Comparison of ENCODE assay signal across 1 cellular context in the genomic region with DNA sequence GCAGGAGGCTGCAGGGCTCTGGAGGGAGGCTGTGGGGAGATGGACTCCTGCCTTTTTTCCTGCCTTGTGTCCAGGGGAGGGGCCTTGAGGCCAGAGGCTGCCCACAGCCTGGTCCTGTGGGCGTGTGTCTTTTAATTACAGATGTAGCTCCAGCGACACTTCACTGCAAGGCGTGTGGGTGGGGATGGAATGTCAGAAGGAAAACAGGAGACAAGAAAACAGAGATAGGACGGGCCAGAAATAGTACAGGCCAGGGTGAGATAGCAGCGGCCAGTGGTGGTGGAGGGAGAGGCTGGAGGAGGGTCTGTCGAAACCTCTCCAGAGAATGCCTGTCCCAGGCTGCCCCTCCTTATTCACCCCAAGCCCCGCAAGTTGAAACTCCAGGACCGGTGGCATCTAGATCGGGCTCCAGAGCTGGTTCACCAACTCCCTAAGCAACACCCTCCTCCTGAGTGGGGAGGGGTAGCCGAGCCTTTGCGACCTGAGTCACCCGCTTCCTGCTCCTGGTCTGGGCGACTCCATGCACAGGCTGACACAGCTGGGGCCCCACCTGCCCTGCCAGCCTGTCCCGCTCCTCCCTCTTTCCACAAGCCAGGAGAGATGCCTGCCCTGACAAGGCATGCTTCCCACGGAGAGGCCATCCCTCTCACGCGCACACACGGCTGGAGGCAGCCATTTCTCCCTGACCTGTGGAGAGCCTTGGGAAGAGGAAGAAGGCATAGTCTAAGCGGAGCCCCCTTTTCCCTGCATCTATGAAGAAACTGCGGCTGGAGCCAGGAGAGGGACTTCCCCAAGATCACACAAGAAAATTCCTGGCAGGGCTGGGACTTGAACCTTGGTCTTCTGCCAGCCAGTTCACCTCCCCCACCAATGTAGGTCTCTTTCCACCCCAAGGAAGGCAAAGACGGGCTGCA.
TF ChIP-seq lines count a peak whose summit lies in the region.

No MANE protein-coding gene starts in this region.

TF ChIP-seq in K562, 482 proteins besides CTCF, POLR2A, EP300 and RAD21 (continued from another document and continues in another):
- TF ChIP-seq, protein P1, sequence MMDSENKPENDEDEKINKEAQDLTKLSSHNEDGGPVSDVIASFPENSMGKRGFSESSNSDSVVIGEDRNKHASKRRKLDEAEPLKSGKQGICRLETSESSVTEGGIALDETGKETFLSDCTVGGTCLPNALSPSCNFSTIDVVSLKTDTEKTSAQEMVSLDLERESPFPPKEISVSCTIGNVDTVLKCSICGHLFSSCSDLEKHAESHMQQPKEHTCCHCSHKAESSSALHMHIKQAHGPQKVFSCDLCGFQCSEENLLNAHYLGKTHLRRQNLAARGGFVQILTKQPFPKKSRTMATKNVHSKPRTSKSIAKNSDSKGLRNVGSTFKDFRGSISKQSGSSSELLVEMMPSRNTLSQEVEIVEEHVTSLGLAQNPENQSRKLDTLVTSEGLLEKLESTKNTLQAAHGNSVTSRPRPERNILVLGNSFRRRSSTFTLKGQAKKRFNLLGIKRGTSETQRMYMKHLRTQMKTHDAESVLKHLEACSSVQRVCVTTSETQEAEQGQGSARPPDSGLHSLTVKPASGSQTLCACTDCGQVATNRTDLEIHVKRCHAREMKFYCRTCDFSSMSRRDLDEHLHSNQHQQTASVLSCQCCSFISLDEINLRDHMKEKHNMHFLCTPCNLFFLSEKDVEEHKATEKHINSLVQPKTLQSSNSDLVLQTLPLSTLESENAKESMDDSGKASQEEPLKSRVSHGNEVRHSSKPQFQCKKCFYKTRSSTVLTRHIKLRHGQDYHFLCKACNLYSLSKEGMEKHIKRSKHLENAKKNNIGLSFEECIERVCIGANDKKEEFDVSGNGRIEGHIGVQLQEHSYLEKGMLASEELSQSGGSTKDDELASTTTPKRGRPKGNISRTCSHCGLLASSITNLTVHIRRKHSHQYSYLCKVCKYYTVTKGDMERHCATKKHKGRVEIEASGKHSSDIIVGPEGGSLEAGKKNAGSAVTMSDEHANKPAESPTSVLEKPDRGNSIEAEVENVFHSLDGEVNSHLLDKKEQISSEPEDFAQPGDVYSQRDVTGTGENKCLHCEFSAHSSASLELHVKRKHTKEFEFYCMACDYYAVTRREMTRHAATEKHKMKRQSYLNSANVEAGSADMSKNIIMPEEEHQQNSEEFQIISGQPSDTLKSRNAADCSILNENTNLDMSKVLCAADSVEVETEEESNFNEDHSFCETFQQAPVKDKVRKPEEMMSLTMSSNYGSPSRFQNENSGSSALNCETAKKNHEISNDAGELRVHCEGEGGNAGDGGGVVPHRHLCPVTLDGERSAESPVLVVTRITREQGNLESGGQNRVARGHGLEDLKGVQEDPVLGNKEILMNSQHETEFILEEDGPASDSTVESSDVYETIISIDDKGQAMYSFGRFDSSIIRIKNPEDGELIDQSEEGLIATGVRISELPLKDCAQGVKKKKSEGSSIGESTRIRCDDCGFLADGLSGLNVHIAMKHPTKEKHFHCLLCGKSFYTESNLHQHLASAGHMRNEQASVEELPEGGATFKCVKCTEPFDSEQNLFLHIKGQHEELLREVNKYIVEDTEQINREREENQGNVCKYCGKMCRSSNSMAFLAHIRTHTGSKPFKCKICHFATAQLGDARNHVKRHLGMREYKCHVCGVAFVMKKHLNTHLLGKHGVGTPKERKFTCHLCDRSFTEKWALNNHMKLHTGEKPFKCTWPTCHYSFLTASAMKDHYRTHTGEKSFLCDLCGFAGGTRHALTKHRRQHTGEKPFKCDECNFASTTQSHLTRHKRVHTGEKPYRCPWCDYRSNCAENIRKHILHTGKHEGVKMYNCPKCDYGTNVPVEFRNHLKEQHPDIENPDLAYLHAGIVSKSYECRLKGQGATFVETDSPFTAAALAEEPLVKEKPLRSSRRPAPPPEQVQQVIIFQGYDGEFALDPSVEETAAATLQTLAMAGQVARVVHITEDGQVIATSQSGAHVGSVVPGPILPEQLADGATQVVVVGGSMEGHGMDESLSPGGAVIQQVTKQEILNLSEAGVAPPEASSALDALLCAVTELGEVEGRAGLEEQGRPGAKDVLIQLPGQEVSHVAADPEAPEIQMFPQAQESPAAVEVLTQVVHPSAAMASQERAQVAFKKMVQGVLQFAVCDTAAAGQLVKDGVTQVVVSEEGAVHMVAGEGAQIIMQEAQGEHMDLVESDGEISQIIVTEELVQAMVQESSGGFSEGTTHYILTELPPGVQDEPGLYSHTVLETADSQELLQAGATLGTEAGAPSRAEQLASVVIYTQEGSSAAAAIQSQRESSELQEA (IDR thresholded peaks at IDR 0.05; ENCODE audit: low read depth): no peak
- TF ChIP-seq ZNF274 (IDR thresholded peaks at IDR 0.05; ENCODE audit: borderline replicate concordance, low read depth, low read length): no peak
- 0 out of 2 replicates have a peak, but pooled peaks have one; percentile 21 for TF ChIP-seq RUNX1 (IDR thresholded peaks at IDR 0.05; ENCODE audit: low read depth)
- TF ChIP-seq, protein P2, sequence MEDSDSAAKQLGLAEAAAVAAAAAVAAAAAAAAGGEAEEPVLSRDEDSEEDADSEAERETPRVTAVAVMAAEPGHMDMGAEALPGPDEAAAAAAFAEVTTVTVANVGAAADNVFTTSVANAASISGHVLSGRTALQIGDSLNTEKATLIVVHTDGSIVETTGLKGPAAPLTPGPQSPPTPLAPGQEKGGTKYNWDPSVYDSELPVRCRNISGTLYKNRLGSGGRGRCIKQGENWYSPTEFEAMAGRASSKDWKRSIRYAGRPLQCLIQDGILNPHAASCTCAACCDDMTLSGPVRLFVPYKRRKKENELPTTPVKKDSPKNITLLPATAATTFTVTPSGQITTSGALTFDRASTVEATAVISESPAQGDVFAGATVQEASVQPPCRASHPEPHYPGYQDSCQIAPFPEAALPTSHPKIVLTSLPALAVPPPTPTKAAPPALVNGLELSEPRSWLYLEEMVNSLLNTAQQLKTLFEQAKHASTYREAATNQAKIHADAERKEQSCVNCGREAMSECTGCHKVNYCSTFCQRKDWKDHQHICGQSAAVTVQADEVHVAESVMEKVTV (CRISPR knock-in tag; IDR thresholded peaks at IDR 0.05): no peak
- TF ChIP-seq, protein P3, sequence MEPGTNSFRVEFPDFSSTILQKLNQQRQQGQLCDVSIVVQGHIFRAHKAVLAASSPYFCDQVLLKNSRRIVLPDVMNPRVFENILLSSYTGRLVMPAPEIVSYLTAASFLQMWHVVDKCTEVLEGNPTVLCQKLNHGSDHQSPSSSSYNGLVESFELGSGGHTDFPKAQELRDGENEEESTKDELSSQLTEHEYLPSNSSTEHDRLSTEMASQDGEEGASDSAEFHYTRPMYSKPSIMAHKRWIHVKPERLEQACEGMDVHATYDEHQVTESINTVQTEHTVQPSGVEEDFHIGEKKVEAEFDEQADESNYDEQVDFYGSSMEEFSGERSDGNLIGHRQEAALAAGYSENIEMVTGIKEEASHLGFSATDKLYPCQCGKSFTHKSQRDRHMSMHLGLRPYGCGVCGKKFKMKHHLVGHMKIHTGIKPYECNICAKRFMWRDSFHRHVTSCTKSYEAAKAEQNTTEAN (CRISPR knock-in tag; IDR thresholded peaks at IDR 0.05): no peak
- TF ChIP-seq, protein P4, sequence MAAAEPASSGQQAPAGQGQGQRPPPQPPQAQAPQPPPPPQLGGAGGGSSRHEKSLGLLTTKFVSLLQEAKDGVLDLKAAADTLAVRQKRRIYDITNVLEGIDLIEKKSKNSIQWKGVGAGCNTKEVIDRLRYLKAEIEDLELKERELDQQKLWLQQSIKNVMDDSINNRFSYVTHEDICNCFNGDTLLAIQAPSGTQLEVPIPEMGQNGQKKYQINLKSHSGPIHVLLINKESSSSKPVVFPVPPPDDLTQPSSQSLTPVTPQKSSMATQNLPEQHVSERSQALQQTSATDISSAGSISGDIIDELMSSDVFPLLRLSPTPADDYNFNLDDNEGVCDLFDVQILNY (CRISPR knock-in tag; IDR thresholded peaks at IDR 0.05): no peak
- no peak for TF ChIP-seq ZNF668 (CRISPR knock-in tag; IDR thresholded peaks at IDR 0.05)
- no peak for TF ChIP-seq ZNF384 (IDR thresholded peaks at IDR 0.05; ENCODE audit: low read depth, low read length)
- TF ChIP-seq ETV5 (CRISPR knock-in tag; IDR thresholded peaks at IDR 0.05; ENCODE audit: low read depth): peak; percentile 64; the same call in 1 of the 2 replicates
- peak in 1 of 2 experiments; percentile 86; a peak in 3 of 4 replicates for TF ChIP-seq RCOR1 (IDR thresholded peaks at IDR 0.05; ENCODE audit: borderline replicate concordance in 1 of 2, low read depth in 2 of 2, low read length in 2 of 2)
- peak; percentile 55 for TF ChIP-seq HMGN3 (IDR thresholded peaks at IDR 0.05; ENCODE audit: borderline replicate concordance, extremely low read depth, insufficient read length, low read depth, low read length)
- TF ChIP-seq ZNF507 (tag; conservative IDR thresholded peaks at IDR 0.05): no peak
- no peak for TF ChIP-seq PML (IDR thresholded peaks at IDR 0.05; ENCODE audit: low read length)
- TF ChIP-seq ZNF75A (CRISPR knock-in tag; IDR thresholded peaks at IDR 0.05): no peak
- peak; percentile 70; the same call in 1 of the 2 replicates for TF ChIP-seq ZNF589 (CRISPR knock-in tag; IDR thresholded peaks at IDR 0.05; ENCODE audit: low read depth)
- TF ChIP-seq, protein P5, sequence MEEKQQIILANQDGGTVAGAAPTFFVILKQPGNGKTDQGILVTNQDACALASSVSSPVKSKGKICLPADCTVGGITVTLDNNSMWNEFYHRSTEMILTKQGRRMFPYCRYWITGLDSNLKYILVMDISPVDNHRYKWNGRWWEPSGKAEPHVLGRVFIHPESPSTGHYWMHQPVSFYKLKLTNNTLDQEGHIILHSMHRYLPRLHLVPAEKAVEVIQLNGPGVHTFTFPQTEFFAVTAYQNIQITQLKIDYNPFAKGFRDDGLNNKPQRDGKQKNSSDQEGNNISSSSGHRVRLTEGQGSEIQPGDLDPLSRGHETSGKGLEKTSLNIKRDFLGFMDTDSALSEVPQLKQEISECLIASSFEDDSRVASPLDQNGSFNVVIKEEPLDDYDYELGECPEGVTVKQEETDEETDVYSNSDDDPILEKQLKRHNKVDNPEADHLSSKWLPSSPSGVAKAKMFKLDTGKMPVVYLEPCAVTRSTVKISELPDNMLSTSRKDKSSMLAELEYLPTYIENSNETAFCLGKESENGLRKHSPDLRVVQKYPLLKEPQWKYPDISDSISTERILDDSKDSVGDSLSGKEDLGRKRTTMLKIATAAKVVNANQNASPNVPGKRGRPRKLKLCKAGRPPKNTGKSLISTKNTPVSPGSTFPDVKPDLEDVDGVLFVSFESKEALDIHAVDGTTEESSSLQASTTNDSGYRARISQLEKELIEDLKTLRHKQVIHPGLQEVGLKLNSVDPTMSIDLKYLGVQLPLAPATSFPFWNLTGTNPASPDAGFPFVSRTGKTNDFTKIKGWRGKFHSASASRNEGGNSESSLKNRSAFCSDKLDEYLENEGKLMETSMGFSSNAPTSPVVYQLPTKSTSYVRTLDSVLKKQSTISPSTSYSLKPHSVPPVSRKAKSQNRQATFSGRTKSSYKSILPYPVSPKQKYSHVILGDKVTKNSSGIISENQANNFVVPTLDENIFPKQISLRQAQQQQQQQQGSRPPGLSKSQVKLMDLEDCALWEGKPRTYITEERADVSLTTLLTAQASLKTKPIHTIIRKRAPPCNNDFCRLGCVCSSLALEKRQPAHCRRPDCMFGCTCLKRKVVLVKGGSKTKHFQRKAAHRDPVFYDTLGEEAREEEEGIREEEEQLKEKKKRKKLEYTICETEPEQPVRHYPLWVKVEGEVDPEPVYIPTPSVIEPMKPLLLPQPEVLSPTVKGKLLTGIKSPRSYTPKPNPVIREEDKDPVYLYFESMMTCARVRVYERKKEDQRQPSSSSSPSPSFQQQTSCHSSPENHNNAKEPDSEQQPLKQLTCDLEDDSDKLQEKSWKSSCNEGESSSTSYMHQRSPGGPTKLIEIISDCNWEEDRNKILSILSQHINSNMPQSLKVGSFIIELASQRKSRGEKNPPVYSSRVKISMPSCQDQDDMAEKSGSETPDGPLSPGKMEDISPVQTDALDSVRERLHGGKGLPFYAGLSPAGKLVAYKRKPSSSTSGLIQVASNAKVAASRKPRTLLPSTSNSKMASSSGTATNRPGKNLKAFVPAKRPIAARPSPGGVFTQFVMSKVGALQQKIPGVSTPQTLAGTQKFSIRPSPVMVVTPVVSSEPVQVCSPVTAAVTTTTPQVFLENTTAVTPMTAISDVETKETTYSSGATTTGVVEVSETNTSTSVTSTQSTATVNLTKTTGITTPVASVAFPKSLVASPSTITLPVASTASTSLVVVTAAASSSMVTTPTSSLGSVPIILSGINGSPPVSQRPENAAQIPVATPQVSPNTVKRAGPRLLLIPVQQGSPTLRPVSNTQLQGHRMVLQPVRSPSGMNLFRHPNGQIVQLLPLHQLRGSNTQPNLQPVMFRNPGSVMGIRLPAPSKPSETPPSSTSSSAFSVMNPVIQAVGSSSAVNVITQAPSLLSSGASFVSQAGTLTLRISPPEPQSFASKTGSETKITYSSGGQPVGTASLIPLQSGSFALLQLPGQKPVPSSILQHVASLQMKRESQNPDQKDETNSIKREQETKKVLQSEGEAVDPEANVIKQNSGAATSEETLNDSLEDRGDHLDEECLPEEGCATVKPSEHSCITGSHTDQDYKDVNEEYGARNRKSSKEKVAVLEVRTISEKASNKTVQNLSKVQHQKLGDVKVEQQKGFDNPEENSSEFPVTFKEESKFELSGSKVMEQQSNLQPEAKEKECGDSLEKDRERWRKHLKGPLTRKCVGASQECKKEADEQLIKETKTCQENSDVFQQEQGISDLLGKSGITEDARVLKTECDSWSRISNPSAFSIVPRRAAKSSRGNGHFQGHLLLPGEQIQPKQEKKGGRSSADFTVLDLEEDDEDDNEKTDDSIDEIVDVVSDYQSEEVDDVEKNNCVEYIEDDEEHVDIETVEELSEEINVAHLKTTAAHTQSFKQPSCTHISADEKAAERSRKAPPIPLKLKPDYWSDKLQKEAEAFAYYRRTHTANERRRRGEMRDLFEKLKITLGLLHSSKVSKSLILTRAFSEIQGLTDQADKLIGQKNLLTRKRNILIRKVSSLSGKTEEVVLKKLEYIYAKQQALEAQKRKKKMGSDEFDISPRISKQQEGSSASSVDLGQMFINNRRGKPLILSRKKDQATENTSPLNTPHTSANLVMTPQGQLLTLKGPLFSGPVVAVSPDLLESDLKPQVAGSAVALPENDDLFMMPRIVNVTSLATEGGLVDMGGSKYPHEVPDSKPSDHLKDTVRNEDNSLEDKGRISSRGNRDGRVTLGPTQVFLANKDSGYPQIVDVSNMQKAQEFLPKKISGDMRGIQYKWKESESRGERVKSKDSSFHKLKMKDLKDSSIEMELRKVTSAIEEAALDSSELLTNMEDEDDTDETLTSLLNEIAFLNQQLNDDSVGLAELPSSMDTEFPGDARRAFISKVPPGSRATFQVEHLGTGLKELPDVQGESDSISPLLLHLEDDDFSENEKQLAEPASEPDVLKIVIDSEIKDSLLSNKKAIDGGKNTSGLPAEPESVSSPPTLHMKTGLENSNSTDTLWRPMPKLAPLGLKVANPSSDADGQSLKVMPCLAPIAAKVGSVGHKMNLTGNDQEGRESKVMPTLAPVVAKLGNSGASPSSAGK (IDR thresholded peaks at IDR 0.05): no peak
- TF ChIP-seq SIX5 (IDR thresholded peaks at IDR 0.05; ENCODE audit: borderline replicate concordance in 1 of 2, insufficient read depth in 1 of 2, low read depth in 1 of 2, low read length in 2 of 2): no peak
- peak; percentile 99 for TF ChIP-seq MEF2D (tag; conservative IDR thresholded peaks at IDR 0.05; ENCODE audit: low read depth)
- TF ChIP-seq SMARCA5 (IDR thresholded peaks at IDR 0.05): 0 out of 2 replicates have a peak, but pooled peaks have one; percentile 48
- TF ChIP-seq, protein P6, sequence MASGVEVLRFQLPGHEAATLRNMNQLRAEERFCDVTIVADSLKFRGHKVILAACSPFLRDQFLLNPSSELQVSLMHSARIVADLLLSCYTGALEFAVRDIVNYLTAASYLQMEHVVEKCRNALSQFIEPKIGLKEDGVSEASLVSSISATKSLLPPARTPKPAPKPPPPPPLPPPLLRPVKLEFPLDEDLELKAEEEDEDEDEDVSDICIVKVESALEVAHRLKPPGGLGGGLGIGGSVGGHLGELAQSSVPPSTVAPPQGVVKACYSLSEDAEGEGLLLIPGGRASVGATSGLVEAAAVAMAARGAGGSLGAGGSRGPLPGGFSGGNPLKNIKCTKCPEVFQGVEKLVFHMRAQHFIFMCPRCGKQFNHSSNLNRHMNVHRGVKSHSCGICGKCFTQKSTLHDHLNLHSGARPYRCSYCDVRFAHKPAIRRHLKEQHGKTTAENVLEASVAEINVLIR (CRISPR knock-in tag; IDR thresholded peaks at IDR 0.05): no peak
- TF ChIP-seq FOXP1 (CRISPR knock-in tag; IDR thresholded peaks at IDR 0.05): no peak
- no peak for TF ChIP-seq NFE2L1 (tag; IDR thresholded peaks at IDR 0.05; ENCODE audit: borderline replicate concordance, low read depth)
